Comparison of ENCODE assay signal across 15 cellular contexts in the genomic region with DNA sequence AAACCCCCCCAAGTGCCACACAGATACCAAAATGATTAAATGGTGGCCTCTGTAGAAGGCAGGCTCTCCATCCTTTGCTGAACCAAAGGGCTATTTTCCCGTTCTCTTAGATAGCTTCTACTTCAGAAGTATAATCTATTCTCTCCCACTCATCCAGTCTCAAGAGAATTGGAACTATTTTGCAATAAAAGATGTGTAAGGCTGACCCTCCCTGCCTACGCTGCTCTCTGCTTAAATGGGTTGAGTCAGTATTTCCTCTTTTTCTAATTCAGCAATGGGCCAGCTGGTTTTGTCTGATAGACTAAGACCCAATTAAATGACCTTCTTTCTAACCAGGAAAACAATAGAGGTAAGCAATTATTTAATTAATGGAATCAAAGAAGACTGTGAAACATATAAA.
DNase-seq lines count a peak whose midpoint lies in the region; ATAC-seq, FAIRE-seq and TF ChIP-seq lines count a peak whose summit lies in the region.
"Had no signal": no experiment of that assay in that cellular context is flagged by ENCODE, and none has a peak within 500 bp of the region (broad histone marks: within the 10 kb centered on the region; RNA-seq: fewer than 3 reads in every experiment).

No MANE protein-coding gene starts in this region.

- no peak overlapping the region for H2AFZ ChIP-seq in HepG2 (ENCODE audit: low read length)

- no peaks in the 10 kb centered on the region for H3K36me3 ChIP-seq in right lobe of liver
- no peaks in the 10 kb centered on the region for H3K36me3 ChIP-seq in HepG2 (replicated peaks in 1 of 2; ENCODE audit: control insufficient read depth in 1 of 2, insufficient read depth in 2 of 2, low read length in 2 of 2)
- no peaks in the 10 kb centered on the region for H3K36me3 ChIP-seq in lung (ENCODE audit: control insufficient read depth in 2 of 2, insufficient read depth in 2 of 2, low read length in 2 of 2)

- no peak overlapping the region for H3K4me3 Mint-ChIP-seq in activated T-cell treated with anti-CD3 and anti-CD28 coated beads, Interleukin-2, amount 50 U/mL, for 72 hours
- H3K4me3 Mint-ChIP-seq: activated CD8-positive, alpha-beta memory T cell treated with anti-CD3 and anti-CD28 coated beads, Interleukin-2, amount 10 ng/mL, durations not matched to agents 7 days and 5 days; immature natural killer cell; nephron; stimulated activated naive B cell treated with anti-CD40 and anti-IgM and Interleukin-4, amounts not matched to agents 10 μg/mL and 1 μg/mL and 100 μg/mL, for 72 hours; T-helper 2 cell treated with Interferon-gamma antibody and Interleukin-4, amounts not matched to agents 5 μg/mL and 100 μg/mL, for 36 hours had no signal

- no peak for TF ChIP-seq RAD21 in HepG2 (CRISPR knock-in tag; IDR thresholded peaks at IDR 0.05)

- no peak for FAIRE-seq in HepG2 (lab: Jason Lieb, UNC)
- FAIRE-seq: A549 had no signal

- in situ Hi-C loops in HepG2 (cut with HindIII; ENCODE audit: extremely low pct_ligation_motif_present, low pct_unique_long_range_greater_than_20kb) = no loop called here

- H3K9ac ChIP-seq in HepG2 (ENCODE audit: insufficient read depth, low read depth, low read length) = no peak overlapping the region

- intact Hi-C loops in right lobe of liver (cut with DNase I) = no loop called here
- intact Hi-C loops in HepG2 (cut with micrococcal nuclease; ENCODE audit: unreplicated experiment) = no loop called here

- no peak overlapping the region for H3K27ac Mint-ChIP-seq in activated T-cell treated with anti-CD3 and anti-CD28 coated beads, Interleukin-2, amount 50 U/mL, for 72 hours
- H3K27ac Mint-ChIP-seq: activated CD8-positive, alpha-beta memory T cell treated with anti-CD3 and anti-CD28 coated beads, Interleukin-2, amount 10 ng/mL, durations not matched to agents 7 days and 5 days; immature natural killer cell; stimulated activated naive B cell treated with anti-CD40 and anti-IgM and Interleukin-4, amounts not matched to agents 10 μg/mL and 1 μg/mL and 100 μg/mL, for 72 hours; T-helper 2 cell treated with Interferon-gamma antibody and Interleukin-4, amounts not matched to agents 5 μg/mL and 100 μg/mL, for 36 hours had no signal

- POLR2A ChIA-PET in HepG2 (lab: Yijun Ruan, JAX) = no interaction called here

- TF ChIP-seq CTCF in right lobe of liver (IDR thresholded peaks at IDR 0.05) (no peak), HepG2 (CRISPR knock-in tag; IDR thresholded peaks at IDR 0.05) (no peak), cardiac fibroblast (IDR thresholded peaks at IDR 0.05; ENCODE audit: low read depth, low read length) (no peak), lung (IDR thresholded peaks at IDR 0.05; ENCODE audit: control extremely low read depth, extremely low read depth) (no peak)

- no peak overlapping the region for H3K4me2 ChIP-seq in HepG2 (ENCODE audit: low read depth, low read length)
- H3K4me2 ChIP-seq: A549 had no signal

- peaks cover 2 to 5% of the 10 kb centered on the region in 2 donors for H3K9me3 Mint-ChIP-seq in activated T-cell treated with anti-CD3 and anti-CD28 coated beads, Interleukin-2, amount 50 U/mL, for 72 hours
- H3K9me3 Mint-ChIP-seq: nephron; T-helper 2 cell treated with Interferon-gamma antibody and Interleukin-4, amounts not matched to agents 5 μg/mL and 100 μg/mL, for 36 hours had no signal

- WGBS in right lobe of liver (ENCODE audit: insufficient coverage, low coverage, low lambda C conversion rate, missing lambda C conversion rate) = 37% methylated on average over 2 of the region's 2 CpGs
- WGBS in HepG2 (ENCODE audit: low lambda C conversion rate) = 11% methylated on average over 2 of the region's 2 CpGs
- 56% methylated on average over 2 of the region's 2 CpGs for WGBS in lung, 2 donors

- TF ChIP-seq EP300 in HepG2 (IDR thresholded peaks at IDR 0.05; ENCODE audit: low read depth in 2 of 2, low read length in 2 of 2) (no peak), HepG2 (CRISPR knock-in tag; IDR thresholded peaks at IDR 0.05; ENCODE audit: borderline replicate concordance) (no peak)

- H3K4me3 ChIP-seq in right lobe of liver (no peak overlapping the region), HepG2 (replicated peaks in 1 of 3; ENCODE audit: insufficient read depth in 1 of 3, low read depth in 2 of 3, low read length in 3 of 3) (no peak overlapping the region), cardiac fibroblast (replicated peaks in 1 of 2; ENCODE audit: low read depth in 2 of 2, low read length in 2 of 2) (no peak overlapping the region), lung (no peak overlapping the region)
- H3K4me3 ChIP-seq: A549 had no signal

- no peaks in the 10 kb centered on the region for H3K4me1 ChIP-seq in right lobe of liver
- peaks cover 10% of the 10 kb centered on the region; the same call in 1 of the 2 replicates for H3K4me1 ChIP-seq in HepG2 (ENCODE audit: insufficient read depth, low read length)
- no peaks in the 10 kb centered on the region for H3K4me1 ChIP-seq in lung (ENCODE audit: control insufficient read depth in 2 of 2, insufficient read depth in 2 of 2, low read length in 2 of 2)
- H3K4me1 ChIP-seq: A549 had no signal

- ATAC-seq in right lobe of liver (peak in 3 of 4 donors; percentile 32 to 59 (median 50)), HepG2 (no peak), lung (ENCODE audit: insufficient read depth, low FRiP score) (peak; percentile 35), HG03139 (IDR thresholded peaks at IDR 0.05; ENCODE audit: unreplicated experiment) (no peak), HG03039 (IDR thresholded peaks at IDR 0.05; ENCODE audit: unreplicated experiment) (no peak)
- no peak for ATAC-seq in activated T-cell treated with anti-CD3 and anti-CD28 coated beads, Interleukin-2, amount 50 U/mL, for 72 hours (replicated peaks in 1 of 2)
- ATAC-seq: A549; activated CD8-positive, alpha-beta memory T cell treated with anti-CD3 and anti-CD28 coated beads, Interleukin-2, amount 10 ng/mL, durations not matched to agents 7 days and 5 days had no signal

- TF ChIP-seq POLR2A in right lobe of liver (IDR thresholded peaks at IDR 0.05) = no peak
- no peak for TF ChIP-seq POLR2A in HepG2 (IDR thresholded peaks at IDR 0.05; ENCODE audit: insufficient read depth in 1 of 2, low read depth in 2 of 2, low read length in 2 of 2)

- no peaks in the 10 kb centered on the region for H3K9me3 ChIP-seq in right lobe of liver
- no peaks in the 10 kb centered on the region for H3K9me3 ChIP-seq in HepG2 (ENCODE audit: low read length)
- no peaks in the 10 kb centered on the region for H3K9me3 ChIP-seq in lung (ENCODE audit: control insufficient read depth in 2 of 2, insufficient read depth in 1 of 2, low read length in 1 of 2)
- H3K9me3 ChIP-seq: A549 had no signal

- H3K79me2 ChIP-seq in HepG2 (ENCODE audit: insufficient read depth, low read length) = no peaks in the 10 kb centered on the region

- DNase-seq in right lobe of liver = no peak
- DNase-seq in HepG2 (ENCODE audit: low spot score) = no peak
- peak; percentile 84 to 93 for DNase-seq in cardiac fibroblast (ENCODE audit: low read depth in 2 of 2)
- no peak for DNase-seq in lung (ENCODE audit: low spot score)
- DNase-seq in ecto neural progenitor cell (ENCODE audit: low spot score) = no peak
- DNase-seq in activated T-cell treated with anti-CD3 and anti-CD28 coated beads, Interleukin-2, amount 50 U/mL, for 72 hours = no peak
- DNase-seq: activated CD8-positive, alpha-beta memory T cell treated with anti-CD3 and anti-CD28 coated beads, Interleukin-2, amount 10 ng/mL, durations not matched to agents 7 days and 5 days; amygdala; immature natural killer cell; stimulated activated naive B cell treated with anti-CD40 and anti-IgM and Interleukin-4, amounts not matched to agents 10 μg/mL and 1 μg/mL and 100 μg/mL, for 72 hours had no signal

- BruUV-seq in HepG2 (replicated peaks; lab: Mats Ljungman, UMichigan) = no TSS peak

- H3K4me1 Mint-ChIP-seq in activated T-cell treated with anti-CD3 and anti-CD28 coated beads, Interleukin-2, amount 50 U/mL, for 72 hours (ENCODE audit: low read depth) = no peaks in the 10 kb centered on the region
- H3K4me1 Mint-ChIP-seq: activated CD8-positive, alpha-beta memory T cell treated with anti-CD3 and anti-CD28 coated beads, Interleukin-2, amount 10 ng/mL, durations not matched to agents 7 days and 5 days; immature natural killer cell; nephron had no signal

- H3K27me3 Mint-ChIP-seq in activated T-cell treated with anti-CD3 and anti-CD28 coated beads, Interleukin-2, amount 50 U/mL, for 72 hours (ENCODE audit: low read depth) = peaks cover 6% of the 10 kb centered on the region
- H3K27me3 Mint-ChIP-seq: stimulated activated naive B cell treated with anti-CD40 and anti-IgM and Interleukin-4, amounts not matched to agents 10 μg/mL and 1 μg/mL and 100 μg/mL, for 72 hours had no signal

- no peaks in the 10 kb centered on the region for H3K27me3 ChIP-seq in right lobe of liver
- H3K27me3 ChIP-seq in HepG2 (ENCODE audit: control insufficient read depth in 1 of 2, insufficient read depth in 2 of 2, low read length in 2 of 2) = no peaks in the 10 kb centered on the region; a peak in 1 of 5 replicates
- H3K27me3 ChIP-seq in lung (ENCODE audit: control insufficient read depth, insufficient read depth) = no peaks in the 10 kb centered on the region

- no peaks in the 10 kb centered on the region for H4K20me1 ChIP-seq in HepG2 (ENCODE audit: insufficient read depth, low read length)

- CTCF ChIA-PET in HepG2 (lab: Yijun Ruan, JAX; ENCODE audit: low intra/inter-chr PET ratio, low total read pairs) = no interaction called here

- no peak overlapping the region for H3K27ac ChIP-seq in right lobe of liver
- no peak overlapping the region for H3K27ac ChIP-seq in HepG2 (ENCODE audit: extremely low read length, insufficient read depth, low read length)
- no peak overlapping the region for H3K27ac ChIP-seq in lung (ENCODE audit: low read depth in 1 of 2, low read length in 1 of 2)
- H3K27ac ChIP-seq: A549 had no signal

- H3K36me3 Mint-ChIP-seq in activated T-cell treated with anti-CD3 and anti-CD28 coated beads, Interleukin-2, amount 50 U/mL, for 72 hours (ENCODE audit: insufficient read depth in 2 of 2) = no peaks in the 10 kb centered on the region
- H3K36me3 Mint-ChIP-seq: activated CD8-positive, alpha-beta memory T cell treated with anti-CD3 and anti-CD28 coated beads, Interleukin-2, amount 10 ng/mL, durations not matched to agents 7 days and 5 days; immature natural killer cell had no signal

TF ChIP-seq in HepG2, 621 proteins besides CTCF, POLR2A, EP300 and RAD21:
- TF ChIP-seq SIX1 (CRISPR knock-in tag; IDR thresholded peaks at IDR 0.05; ENCODE audit: borderline replicate concordance) (no peak), DNMT3B (CRISPR knock-in tag; conservative IDR thresholded peaks at IDR 0.05) (no peak), ZNF124 (CRISPR knock-in tag; IDR thresholded peaks at IDR 0.05) (no peak), NFE2L2 (IDR thresholded peaks at IDR 0.05; ENCODE audit: low read length) (no peak), ZNF501 (CRISPR knock-in tag; IDR thresholded peaks at IDR 0.05) (no peak)
- TF ChIP-seq, protein P1, sequence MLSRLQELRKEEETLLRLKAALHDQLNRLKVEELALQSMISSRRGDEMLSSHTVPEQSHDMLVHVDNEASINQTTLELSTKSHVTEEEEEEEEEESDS (CRISPR knock-in tag; IDR thresholded peaks at IDR 0.05; ENCODE audit: borderline replicate concordance) = no peak

Comparison
In these comparisons a context has a peak if more than half of its experiments do, and no peak if none do; other contexts are left out.
1. ATAC-seq: peak in right lobe of liver (3 of 4) and lung (single experiment); none in HepG2 (single experiment), activated T-cell treated with anti-CD3 and anti-CD28 coated beads, Interleukin-2, amount 50 U/mL, for 72 hours (0 of 2), HG03139 (single experiment) and HG03039 (single experiment).
2. DNase-seq: peak in cardiac fibroblast (2 of 2); none in right lobe of liver (0 of 3), HepG2 (single experiment), lung (single experiment), ecto neural progenitor cell (single experiment) and activated T-cell treated with anti-CD3 and anti-CD28 coated beads, Interleukin-2, amount 50 U/mL, for 72 hours (0 of 2).